In the genomic region with DNA sequence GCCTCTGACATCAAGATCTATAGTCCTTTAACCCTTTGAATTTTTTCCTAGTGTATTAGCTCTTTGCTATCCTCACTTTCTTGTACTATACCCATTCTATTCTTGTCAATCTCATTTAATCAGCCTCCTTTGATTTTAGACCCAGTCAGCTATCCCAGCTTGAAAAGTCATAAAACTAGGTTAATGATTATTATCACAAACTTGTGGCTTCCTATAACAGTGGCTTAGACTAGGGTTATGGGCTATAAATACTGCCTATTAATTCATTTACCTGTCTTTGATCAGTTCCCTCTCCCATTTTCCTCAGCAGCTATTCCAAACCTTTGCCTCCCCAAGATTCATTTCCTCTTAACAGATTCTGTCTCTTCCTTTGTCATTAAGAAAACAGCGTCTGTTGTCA, we compare ENCODE assay signal across 15 cellular contexts.
A peak's percentile ranks its signal among the peaks of the same experiment; 100 is the strongest.
DNase-seq lines count a peak whose midpoint lies in the region; ATAC-seq and TF ChIP-seq lines count a peak whose summit lies in the region.
"Had no signal": no experiment of that assay in that cellular context is flagged by ENCODE, and none has a peak within 500 bp of the region (broad histone marks: within the 10 kb centered on the region; RNA-seq: fewer than 3 reads in every experiment).

No MANE protein-coding gene starts in this region.

- H2BK20ac ChIP-seq in H9 (ENCODE audit: low read depth, low read length, poor library complexity, severe bottlenecking): no peak overlapping the region

- no peak overlapping the region for H4K91ac ChIP-seq in H9 (ENCODE audit: insufficient read length, low read depth, low read length)

- H2AK5ac ChIP-seq in H9 (ENCODE audit: insufficient read length, low read length): no peak overlapping the region

- H3K14ac ChIP-seq in H9 (ENCODE audit: insufficient read depth, low read length): no peak overlapping the region

- no peak overlapping the region for H2BK15ac ChIP-seq in H9 (ENCODE audit: low read depth, low read length)

- H3K79me2 ChIP-seq in H9 (ENCODE audit: insufficient read depth, low read length): no peaks in the 10 kb centered on the region

- no peaks in the 10 kb centered on the region for H3K9me3 ChIP-seq in CD4-positive, alpha-beta memory T cell (ENCODE audit: control insufficient read depth in 1 of 2, low read length in 2 of 2)
- H3K9me3 ChIP-seq in H9 (ENCODE audit: control insufficient read depth, low read depth, low read length): no peaks in the 10 kb centered on the region

- no peaks in the 10 kb centered on the region for H3K27me3 ChIP-seq in CD4-positive, alpha-beta memory T cell (ENCODE audit: insufficient read depth, low read length)
- H3K27me3 ChIP-seq in H9 (ENCODE audit: insufficient read depth, low read length): no peaks in the 10 kb centered on the region
- H3K27me3 ChIP-seq: BLaER1 had no signal

- no peaks in the 10 kb centered on the region for H4K20me1 ChIP-seq in H9 (ENCODE audit: control insufficient read depth, insufficient read depth, insufficient read length)
- H4K20me1 ChIP-seq: BLaER1 had no signal

- no peak overlapping the region for H3K56ac ChIP-seq in H9 (ENCODE audit: insufficient read length, low read depth, low read length)

- POLR2A ChIA-PET in CD4-positive, alpha-beta memory T cell (lab: Charles Lee; ENCODE audit: partially characterized antibody): no interaction called here
- POLR2A ChIA-PET in WTC11 (lab: Charles Lee): no interaction called here

- H3K27ac Mint-ChIP-seq in CD4-positive, alpha-beta memory T cell: peak overlapping the region in 5 of 7 donors; percentile 3 to 68 (median 23)
- H3K27ac Mint-ChIP-seq in H9 (peak overlapping the region in 2 of 3 experiments; percentile 5 to 49; a peak in 3 of 7 replicates), WTC11 (0 out of 2 replicates have a peak overlapping the region, but pooled peaks have one; percentile 5)
- H3K27ac Mint-ChIP-seq in stimulated activated effector memory CD8-positive, alpha-beta T cell treated with anti-CD3 and anti-CD28 coated beads, Interleukin-12 subunit alpha, Interleukin-12 subunit beta, amount 100 ng/mL, for 72 hours: no peak overlapping the region

- no peak overlapping the region for H3K9ac ChIP-seq in H9 (ENCODE audit: extremely low read depth, insufficient read length, low read length)
- H3K9ac ChIP-seq: BLaER1 had no signal

- no peak overlapping the region for H4K8ac ChIP-seq in H9 (replicated peaks; ENCODE audit: insufficient read length, low read depth, low read length)

- no peaks in the 10 kb centered on the region for H3K27me3 Mint-ChIP-seq in CD4-positive, alpha-beta memory T cell
- H3K27me3 Mint-ChIP-seq in H9 (ENCODE audit: low read depth) (no peaks in the 10 kb centered on the region), WTC11 (ENCODE audit: low read depth) (no peaks in the 10 kb centered on the region)
- H3K27me3 Mint-ChIP-seq: CD4-positive, CD25-positive, alpha-beta regulatory T cell had no signal

- no peaks in the 10 kb centered on the region for H3K23me2 ChIP-seq in H9 (ENCODE audit: insufficient read length, low read depth, low read length, poor library complexity, severe bottlenecking)

- no peak overlapping the region for H3K4me3 ChIP-seq in CD4-positive, alpha-beta memory T cell (ENCODE audit: low read length in 2 of 2)
- H3K4me3 ChIP-seq: BLaER1 had no signal

- H3K4me2 ChIP-seq in H9 (ENCODE audit: insufficient read depth, insufficient read length, low read length): no peak overlapping the region
- H3K4me2 ChIP-seq: BLaER1 had no signal

- no peak overlapping the region for H3K23ac ChIP-seq in H9 (ENCODE audit: insufficient read length, low read depth, low read length)

- no peaks in the 10 kb centered on the region for H3K4me1 ChIP-seq in CD4-positive, alpha-beta memory T cell (ENCODE audit: insufficient read depth, low read length)
- no peaks in the 10 kb centered on the region for H3K4me1 ChIP-seq in H9 (ENCODE audit: insufficient read depth, low read length)
- H3K4me1 ChIP-seq: BLaER1 had no signal

- no peak overlapping the region for H3K27ac ChIP-seq in CD4-positive, alpha-beta memory T cell (ENCODE audit: low read depth, low read length)
- no peak overlapping the region for H3K27ac ChIP-seq in H9 (ENCODE audit: insufficient read length, low read depth, low read length)
- H3K27ac ChIP-seq: 22Rv1, BLaER1 had no signal

- H2AFZ ChIP-seq in H9 (ENCODE audit: low read length): no peak overlapping the region

- no peak for DNase-seq in CD4-positive, alpha-beta memory T cell
- DNase-seq in H9 (no peak), WTC11 (ENCODE audit: low spot score) (no peak), left kidney (ENCODE audit: low read depth, low spot score) (peak; percentile 13), T-helper 2 cell (no peak), retina (no peak)
- no peak for DNase-seq in activated CD8-positive, alpha-beta memory T cell treated with anti-CD3 and anti-CD28 coated beads for 24 hours
- no peak for DNase-seq in stimulated activated effector memory CD8-positive, alpha-beta T cell treated with anti-CD3 and anti-CD28 coated beads, Interleukin-12 subunit alpha, Interleukin-12 subunit beta, amount 100 ng/mL, for 72 hours (ENCODE audit: low spot score in 2 of 2)
- DNase-seq: AML-193; Calu3; CD4-positive, CD25-positive, alpha-beta regulatory T cell; DMS79 had no signal

- H4K5ac ChIP-seq in H9 (ENCODE audit: insufficient read length, low read depth, low read length): no peak overlapping the region

- H3T11ph ChIP-seq in H9 (ENCODE audit: low read length): no peak overlapping the region

- TF ChIP-seq CTCF in H9 (conservative IDR thresholded peaks at IDR 0.05) (no peak), WTC11 (IDR thresholded peaks at IDR 0.05) (no peak)

- CTCF ChIA-PET in CD4-positive, alpha-beta memory T cell (lab: Charles Lee; ENCODE audit: partially characterized antibody): interaction anchor here (0.8 to 0.9 kb wide), 2 partner anchors 9 to 10 kb away, joined by 3 read pairs; no protein-coding TSS in a partner anchor
- CTCF ChIA-PET in WTC11 (lab: Charles Lee): interaction anchor here (0.6 kb wide), 1 partner anchor 123 kb away, joined by 3 read pairs; no protein-coding TSS in a partner anchor

- H2BK12ac ChIP-seq in H9 (ENCODE audit: insufficient read length, low read depth, low read length): no peak overlapping the region

- H3K4ac ChIP-seq in H9 (ENCODE audit: low read depth, low read length): no peak overlapping the region

- no peak for ATAC-seq in WTC11
- no peak for ATAC-seq in stimulated activated effector memory CD8-positive, alpha-beta T cell treated with anti-CD3 and anti-CD28 coated beads, Interleukin-12 subunit alpha, Interleukin-12 subunit beta, amount 100 ng/mL, for 72 hours
- ATAC-seq: HCT116 had no signal

- no peak overlapping the region for H2BK5ac ChIP-seq in H9 (ENCODE audit: insufficient read length, low read length)

- H3K36me3 Mint-ChIP-seq in CD4-positive, alpha-beta memory T cell: peaks cover 56 to 60% of the 10 kb centered on the region in 2 donors
- H3K36me3 Mint-ChIP-seq in H9 (ENCODE audit: insufficient read depth in 1 of 3, low read depth in 3 of 3): peaks cover 17 to 43% (median 24%) of the 10 kb centered on the region in 3 experiments; a peak in 6 of 7 replicates
- peaks cover 20% of the 10 kb centered on the region for H3K36me3 Mint-ChIP-seq in WTC11
- H3K36me3 Mint-ChIP-seq in stimulated activated effector memory CD8-positive, alpha-beta T cell treated with anti-CD3 and anti-CD28 coated beads, Interleukin-12 subunit alpha, Interleukin-12 subunit beta, amount 100 ng/mL, for 72 hours: peaks cover 40% of the 10 kb centered on the region

- peaks cover 13% of the 10 kb centered on the region for H3K36me3 ChIP-seq in CD4-positive, alpha-beta memory T cell (ENCODE audit: insufficient read depth, low read length)

- H3K4me3 Mint-ChIP-seq in CD4-positive, alpha-beta memory T cell: peak overlapping the region in 1 of 8 donors; percentile 22
- H3K4me3 Mint-ChIP-seq in H9: no peak overlapping the region
- no peak overlapping the region for H3K4me3 Mint-ChIP-seq in WTC11
- no peak overlapping the region for H3K4me3 Mint-ChIP-seq in stimulated activated effector memory CD8-positive, alpha-beta T cell treated with anti-CD3 and anti-CD28 coated beads, Interleukin-12 subunit alpha, Interleukin-12 subunit beta, amount 100 ng/mL, for 72 hours
- H3K4me3 Mint-ChIP-seq: CD4-positive, CD25-positive, alpha-beta regulatory T cell had no signal

- no peak overlapping the region for H2BK120ac ChIP-seq in H9 (ENCODE audit: low read depth, low read length, poor library complexity, severe bottlenecking)

- H3K18ac ChIP-seq in H9 (ENCODE audit: insufficient read length, low read depth, low read length): no peak overlapping the region

- H3K9me3 Mint-ChIP-seq in CD4-positive, alpha-beta memory T cell: no peaks in the 10 kb centered on the region
- H3K9me3 Mint-ChIP-seq in H9 (peaks cover 2 to 8% of the 10 kb centered on the region in 2 experiments; a peak in 2 of 5 replicates), WTC11 (peaks cover 6% of the 10 kb centered on the region; the same call in 1 of the 2 replicates)
- no peaks in the 10 kb centered on the region for H3K9me3 Mint-ChIP-seq in stimulated activated effector memory CD8-positive, alpha-beta T cell treated with anti-CD3 and anti-CD28 coated beads, Interleukin-12 subunit alpha, Interleukin-12 subunit beta, amount 100 ng/mL, for 72 hours
- H3K9me3 Mint-ChIP-seq: CD4-positive, CD25-positive, alpha-beta regulatory T cell had no signal

- intact Hi-C loops in CD4-positive, alpha-beta memory T cell (cut with micrococcal nuclease): no loop called here

- H3K4me1 Mint-ChIP-seq in CD4-positive, alpha-beta memory T cell: peaks cover 15 to 18% (median 17%) of the 10 kb centered on the region in 4 donors
- H3K4me1 Mint-ChIP-seq in H9 (peaks cover 15 to 18% of the 10 kb centered on the region in 2 experiments), WTC11 (peaks cover 19% of the 10 kb centered on the region)
- no peaks in the 10 kb centered on the region for H3K4me1 Mint-ChIP-seq in stimulated activated effector memory CD8-positive, alpha-beta T cell treated with anti-CD3 and anti-CD28 coated beads, Interleukin-12 subunit alpha, Interleukin-12 subunit beta, amount 100 ng/mL, for 72 hours

- H3K79me1 ChIP-seq in H9 (ENCODE audit: insufficient read depth, low read depth, low read length, poor library complexity, severe bottlenecking): no peaks in the 10 kb centered on the region

- WGBS in H9 (ENCODE audit: extremely low coverage, insufficient read length, low lambda C conversion rate): no CpG with 5 or more reads among the region's 1 CpG
